In the genomic region with DNA sequence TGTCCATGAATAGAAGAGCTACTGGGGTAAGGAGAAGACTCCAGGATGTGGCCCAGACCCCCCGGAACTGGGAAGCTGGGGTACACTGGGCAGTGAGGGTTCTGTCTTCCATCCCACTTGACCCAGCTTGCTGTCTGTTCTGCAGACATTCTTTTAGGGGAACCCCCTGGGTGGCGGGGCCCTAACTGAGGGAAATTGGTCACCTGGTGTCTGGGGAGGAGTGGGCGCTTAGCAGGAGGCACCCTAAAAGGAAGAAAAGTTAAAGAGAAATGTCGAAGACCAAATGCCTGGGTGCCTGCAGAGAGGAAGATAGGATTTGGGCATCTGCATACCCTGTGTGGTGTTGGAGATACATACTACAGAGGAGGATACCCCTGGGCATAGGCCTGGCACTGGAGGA, we compare ENCODE assay signal across 9 cellular contexts. TPM values are rescaled to one million over a fixed set of nuclear protein-coding genes. Genes with fewer than 3 reads are reported as not detected.
DNase-seq lines count a peak whose midpoint lies in the region; ATAC-seq lines count a peak whose summit lies in the region.
"Had no signal": no experiment of that assay in that cellular context is flagged by ENCODE, and none has a peak within 500 bp of the region (broad histone marks: within the 10 kb centered on the region; RNA-seq: fewer than 3 reads in every experiment).

No MANE protein-coding gene starts in this region.

- DNase-seq in T-helper 1 cell, result no peak
- no peak for DNase-seq in stimulated activated naive B cell treated with anti-CD40 and anti-IgM and Interleukin-4, amounts not matched to agents 10 μg/mL and 1 μg/mL and 100 μg/mL, for 72 hours
- DNase-seq in MV-4-11 (lab: John Stamatoyannopoulos, UW), result no peak
- no peak for DNase-seq in retina
- DNase-seq in pons (ENCODE audit: low spot score), result no peak

- no peaks in the 10 kb centered on the region for H3K9me3 Mint-ChIP-seq in T-helper 1 cell treated with Interleukin-12 subunit alpha and Interleukin-12 subunit beta and Interleukin-4 antibody, amounts not matched to agents 30 μg/mL and 1 μg/mL, for 36 hours
- no peaks in the 10 kb centered on the region for H3K9me3 Mint-ChIP-seq in activated T-helper 17 cell treated with anti-CD3 and anti-CD28 coated beads, Interleukin-2, amount 50 U/mL, for 72 hours
- H3K9me3 Mint-ChIP-seq in stimulated activated naive B cell treated with anti-CD40 and anti-IgM and Interleukin-4, amounts not matched to agents 10 μg/mL and 1 μg/mL and 100 μg/mL, for 72 hours, result peaks cover 3 to 4% of the 10 kb centered on the region in 2 donors

- H3K4me3 ChIP-seq in iPS-18c (ENCODE audit: insufficient read depth, low read depth, low read length), result peak overlapping the region; percentile 84

- H3K4me1 Mint-ChIP-seq in T-helper 1 cell treated with Interleukin-12 subunit alpha and Interleukin-12 subunit beta and Interleukin-4 antibody, amounts not matched to agents 30 μg/mL and 1 μg/mL, for 36 hours (ENCODE audit: low read depth), result peaks cover 11% of the 10 kb centered on the region
- peaks cover 12% of the 10 kb centered on the region for H3K4me1 Mint-ChIP-seq in activated T-helper 17 cell treated with anti-CD3 and anti-CD28 coated beads, Interleukin-2, amount 50 U/mL, for 72 hours
- H3K4me1 Mint-ChIP-seq in stimulated activated naive B cell treated with anti-CD40 and anti-IgM and Interleukin-4, amounts not matched to agents 10 μg/mL and 1 μg/mL and 100 μg/mL, for 72 hours, result peaks cover 14 to 41% of the 10 kb centered on the region in 2 donors

- no peaks in the 10 kb centered on the region for H3K9me3 ChIP-seq in iPS-18c (ENCODE audit: control insufficient read depth, insufficient read depth, low read length)

- peaks cover 8% of the 10 kb centered on the region for H3K27me3 Mint-ChIP-seq in T-helper 1 cell treated with Interleukin-12 subunit alpha and Interleukin-12 subunit beta and Interleukin-4 antibody, amounts not matched to agents 30 μg/mL and 1 μg/mL, for 36 hours (ENCODE audit: low read depth)
- H3K27me3 Mint-ChIP-seq in activated T-helper 17 cell treated with anti-CD3 and anti-CD28 coated beads, Interleukin-2, amount 50 U/mL, for 72 hours, result no peaks in the 10 kb centered on the region
- peaks cover 0 to 4% of the 10 kb centered on the region in 2 donors for H3K27me3 Mint-ChIP-seq in stimulated activated naive B cell treated with anti-CD40 and anti-IgM and Interleukin-4, amounts not matched to agents 10 μg/mL and 1 μg/mL and 100 μg/mL, for 72 hours

- peak overlapping the region; percentile 84 for H3K4me3 Mint-ChIP-seq in T-helper 1 cell treated with Interleukin-12 subunit alpha and Interleukin-12 subunit beta and Interleukin-4 antibody, amounts not matched to agents 30 μg/mL and 1 μg/mL, for 36 hours
- peak overlapping the region; percentile 78 for H3K4me3 Mint-ChIP-seq in activated T-helper 17 cell treated with anti-CD3 and anti-CD28 coated beads, Interleukin-2, amount 50 U/mL, for 72 hours
- peak overlapping the region; percentile 89 to 91 for H3K4me3 Mint-ChIP-seq in stimulated activated naive B cell treated with anti-CD40 and anti-IgM and Interleukin-4, amounts not matched to agents 10 μg/mL and 1 μg/mL and 100 μg/mL, for 72 hours

- ATAC-seq in activated T-helper 17 cell treated with anti-CD3 and anti-CD28 coated beads, Interleukin-2, amount 50 U/mL, for 72 hours (replicated peaks), result no peak
- no peak for ATAC-seq in stimulated activated naive B cell treated with anti-CD40 and anti-IgM and Interleukin-4, amounts not matched to agents 10 μg/mL and 1 μg/mL and 100 μg/mL, for 72 hours (replicated peaks)

- H3K36me3 Mint-ChIP-seq in T-helper 1 cell treated with Interleukin-12 subunit alpha and Interleukin-12 subunit beta and Interleukin-4 antibody, amounts not matched to agents 30 μg/mL and 1 μg/mL, for 36 hours (ENCODE audit: low read depth), result peaks cover 15% of the 10 kb centered on the region
- H3K36me3 Mint-ChIP-seq in activated T-helper 17 cell treated with anti-CD3 and anti-CD28 coated beads, Interleukin-2, amount 50 U/mL, for 72 hours (ENCODE audit: low read depth), result peaks cover 41% of the 10 kb centered on the region
- H3K36me3 Mint-ChIP-seq in stimulated activated naive B cell treated with anti-CD40 and anti-IgM and Interleukin-4, amounts not matched to agents 10 μg/mL and 1 μg/mL and 100 μg/mL, for 72 hours, result peaks cover 24 to 42% of the 10 kb centered on the region in 2 donors

- H3K27ac Mint-ChIP-seq in T-helper 1 cell treated with Interleukin-12 subunit alpha and Interleukin-12 subunit beta and Interleukin-4 antibody, amounts not matched to agents 30 μg/mL and 1 μg/mL, for 36 hours, result peak overlapping the region; percentile 59
- peak overlapping the region; percentile 59 for H3K27ac Mint-ChIP-seq in activated T-helper 17 cell treated with anti-CD3 and anti-CD28 coated beads, Interleukin-2, amount 50 U/mL, for 72 hours
- peak overlapping the region; percentile 52 for H3K27ac Mint-ChIP-seq in stimulated activated naive B cell treated with anti-CD40 and anti-IgM and Interleukin-4, amounts not matched to agents 10 μg/mL and 1 μg/mL and 100 μg/mL, for 72 hours

RNA-seq across cellular contexts. Expression of a gene that starts 1.0 kb away (rescaled TPM):
- 10 to 100 TPM; 27.4 to 59.8 TPM for total RNA-seq in activated T-helper 17 cell treated with anti-CD3 and anti-CD28 coated beads, Interleukin-2, amount 50 U/mL, for 72 hours

RNA-seq across cellular contexts. Expression of a gene that starts 10.1 kb away (rescaled TPM):
- under 1 TPM; 0.13 to 0.48 TPM for total RNA-seq in activated T-helper 17 cell treated with anti-CD3 and anti-CD28 coated beads, Interleukin-2, amount 50 U/mL, for 72 hours
- total RNA-seq: lung microvascular endothelial cell had no signal

RNA-seq across cellular contexts. Expression of a gene that starts 24.8 kb away (rescaled TPM):
- total RNA-seq in activated T-helper 17 cell treated with anti-CD3 and anti-CD28 coated beads, Interleukin-2, amount 50 U/mL, for 72 hours, result not detected
- total RNA-seq: lung microvascular endothelial cell had no signal

RNA-seq across cellular contexts. Expression of a gene that starts 28.4 kb away (rescaled TPM):
- 1 to 10 TPM in 1 of 2 donors, under 1 TPM in 1; 0.30 to 4.5 TPM for total RNA-seq in activated T-helper 17 cell treated with anti-CD3 and anti-CD28 coated beads, Interleukin-2, amount 50 U/mL, for 72 hours

RNA-seq across cellular contexts. Expression of a gene that starts 45.5 kb away (rescaled TPM):
- not detected for total RNA-seq in activated T-helper 17 cell treated with anti-CD3 and anti-CD28 coated beads, Interleukin-2, amount 50 U/mL, for 72 hours
- total RNA-seq: lung microvascular endothelial cell had no signal
